In the genomic region with DNA sequence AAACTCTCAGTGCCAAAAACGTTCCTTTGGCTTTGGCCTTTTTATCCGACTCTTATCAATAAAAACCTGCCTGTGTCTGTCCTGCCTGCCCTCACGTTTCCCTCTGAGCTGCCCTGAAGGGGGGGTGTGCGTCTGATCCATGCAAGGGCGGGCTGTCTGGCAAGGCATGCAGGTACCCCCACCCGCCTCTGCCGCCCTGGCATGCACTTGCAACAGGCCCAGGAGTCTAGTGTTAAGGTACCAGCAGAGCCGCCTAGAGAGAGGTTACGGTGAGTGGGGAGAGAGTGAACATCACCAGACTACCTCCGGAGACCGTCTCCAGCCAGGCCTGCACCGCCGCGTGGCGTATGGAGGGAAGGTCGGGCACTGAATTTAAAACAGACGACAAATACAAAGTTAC, we compare ENCODE assay signal across 21 cellular contexts. TPM values are rescaled to one million over a fixed set of nuclear protein-coding genes. Genes with fewer than 3 reads are reported as not detected.
DNase-seq lines count a peak whose midpoint lies in the region; ATAC-seq and TF ChIP-seq lines count a peak whose summit lies in the region.
"Had no signal": no experiment of that assay in that cellular context is flagged by ENCODE, and none has a peak within 500 bp of the region (broad histone marks: within the 10 kb centered on the region; RNA-seq: fewer than 3 reads in every experiment).

No MANE protein-coding gene starts in this region.

- no peaks in the 10 kb centered on the region for H3K4me1 Mint-ChIP-seq in activated CD4-positive, alpha-beta memory T cell treated with anti-CD3 and anti-CD28 coated beads, Interleukin-2, amount 10 ng/mL, durations not matched to agents 7 days and 5 days
- no peaks in the 10 kb centered on the region for H3K4me1 Mint-ChIP-seq in activated CD4-positive, alpha-beta memory T cell treated with anti-CD3 and anti-CD28 coated beads for 36 hours (ENCODE audit: low read depth)
- H3K4me1 Mint-ChIP-seq in CD4-positive, CD25-positive, alpha-beta regulatory T cell: peaks cover 0 to 9% (median 7%) of the 10 kb centered on the region in 4 donors
- peaks cover 11% of the 10 kb centered on the region for H3K4me1 Mint-ChIP-seq in nephron progenitor cell
- H3K4me1 Mint-ChIP-seq in stimulated activated naive B cell treated with anti-CD40 and anti-IgM and Interleukin-4, amounts not matched to agents 10 μg/mL and 1 μg/mL and 100 μg/mL, for 72 hours: peaks cover 17 to 19% of the 10 kb centered on the region in 2 donors

- CTCF ChIA-PET in activated CD4-positive, alpha-beta memory T cell treated with anti-CD3 and anti-CD28 coated beads, Interleukin-2, amount 10 ng/mL, durations not matched to agents 7 days and 5 days (lab: Charles Lee): no interaction called here
- CTCF ChIA-PET in activated CD4-positive, alpha-beta memory T cell treated with anti-CD3 and anti-CD28 coated beads for 36 hours (lab: Charles Lee): no interaction called here

- no peaks in the 10 kb centered on the region for H3K9me3 ChIP-seq in CD4-positive, CD25-positive, alpha-beta regulatory T cell (ENCODE audit: control insufficient read depth in 2 of 2, low read length in 2 of 2)
- H3K9me3 ChIP-seq in ascending aorta: no peaks in the 10 kb centered on the region
- H3K9me3 ChIP-seq: BLaER1 had no signal

- peaks cover 6% of the 10 kb centered on the region for H3K36me3 ChIP-seq in CD4-positive, CD25-positive, alpha-beta regulatory T cell (ENCODE audit: control insufficient read depth, insufficient read depth, low read length)
- H3K36me3 ChIP-seq in ascending aorta: peaks cover 32 to 60% of the 10 kb centered on the region in 2 donors

- no peak overlapping the region for H3K27ac ChIP-seq in CD4-positive, CD25-positive, alpha-beta regulatory T cell (ENCODE audit: insufficient read depth, low read length, poor library complexity, severe bottlenecking)
- H3K27ac ChIP-seq in ascending aorta: no peak overlapping the region
- H3K27ac ChIP-seq: 22Rv1, BLaER1, C4-2B, GM23248 had no signal

- POLR2A ChIA-PET in activated CD4-positive, alpha-beta memory T cell treated with anti-CD3 and anti-CD28 coated beads, Interleukin-2, amount 10 ng/mL, durations not matched to agents 7 days and 5 days (lab: Charles Lee): no interaction called here
- POLR2A ChIA-PET in activated CD4-positive, alpha-beta memory T cell treated with anti-CD3 and anti-CD28 coated beads for 36 hours (lab: Charles Lee): no interaction called here

- H3K36me3 Mint-ChIP-seq in activated CD4-positive, alpha-beta memory T cell treated with anti-CD3 and anti-CD28 coated beads, Interleukin-2, amount 10 ng/mL, durations not matched to agents 7 days and 5 days (ENCODE audit: low read depth): peaks cover 7% of the 10 kb centered on the region
- H3K36me3 Mint-ChIP-seq in activated CD4-positive, alpha-beta memory T cell treated with anti-CD3 and anti-CD28 coated beads for 36 hours: peaks cover 3% of the 10 kb centered on the region
- peaks cover 9% of the 10 kb centered on the region for H3K36me3 Mint-ChIP-seq in CD4-positive, CD25-positive, alpha-beta regulatory T cell
- H3K36me3 Mint-ChIP-seq in nephron progenitor cell (ENCODE audit: low read depth): no peaks in the 10 kb centered on the region
- peaks cover 48 to 64% of the 10 kb centered on the region in 2 donors for H3K36me3 Mint-ChIP-seq in stimulated activated naive B cell treated with anti-CD40 and anti-IgM and Interleukin-4, amounts not matched to agents 10 μg/mL and 1 μg/mL and 100 μg/mL, for 72 hours

- peak overlapping the region; percentile 26 for H3K27ac Mint-ChIP-seq in activated CD4-positive, alpha-beta memory T cell treated with anti-CD3 and anti-CD28 coated beads, Interleukin-2, amount 10 ng/mL, durations not matched to agents 7 days and 5 days
- H3K27ac Mint-ChIP-seq in activated CD4-positive, alpha-beta memory T cell treated with anti-CD3 and anti-CD28 coated beads for 36 hours: no peak overlapping the region
- H3K27ac Mint-ChIP-seq in CD4-positive, CD25-positive, alpha-beta regulatory T cell: peak overlapping the region in 2 of 3 donors; percentile 73 to 90
- H3K27ac Mint-ChIP-seq in nephron progenitor cell: peak overlapping the region; percentile 73
- peak overlapping the region; percentile 80 for H3K27ac Mint-ChIP-seq in stimulated activated naive B cell treated with anti-CD40 and anti-IgM and Interleukin-4, amounts not matched to agents 10 μg/mL and 1 μg/mL and 100 μg/mL, for 72 hours
- H3K27ac Mint-ChIP-seq: B cell; CD4-positive, alpha-beta T cell had no signal

- no peak for ATAC-seq in CD4-positive, CD25-positive, alpha-beta regulatory T cell (ENCODE audit: low read depth in 2 of 2)
- no peak for ATAC-seq in stimulated activated naive B cell treated with anti-CD40 and anti-IgM and Interleukin-4, amounts not matched to agents 10 μg/mL and 1 μg/mL and 100 μg/mL, for 72 hours (replicated peaks)
- ATAC-seq in HG03097 (IDR thresholded peaks at IDR 0.05; ENCODE audit: low FRiP score, unreplicated experiment): no peak
- ATAC-seq: GM12878 had no signal

- no peaks in the 10 kb centered on the region for H3K9me3 Mint-ChIP-seq in activated CD4-positive, alpha-beta memory T cell treated with anti-CD3 and anti-CD28 coated beads, Interleukin-2, amount 10 ng/mL, durations not matched to agents 7 days and 5 days
- H3K9me3 Mint-ChIP-seq in activated CD4-positive, alpha-beta memory T cell treated with anti-CD3 and anti-CD28 coated beads for 36 hours: no peaks in the 10 kb centered on the region
- H3K9me3 Mint-ChIP-seq in CD4-positive, CD25-positive, alpha-beta regulatory T cell: no peaks in the 10 kb centered on the region
- no peaks in the 10 kb centered on the region for H3K9me3 Mint-ChIP-seq in nephron progenitor cell
- no peaks in the 10 kb centered on the region for H3K9me3 Mint-ChIP-seq in stimulated activated naive B cell treated with anti-CD40 and anti-IgM and Interleukin-4, amounts not matched to agents 10 μg/mL and 1 μg/mL and 100 μg/mL, for 72 hours
- H3K9me3 Mint-ChIP-seq: CD4-positive, alpha-beta T cell; CD8-positive, alpha-beta memory T cell had no signal

- H3K27me3 Mint-ChIP-seq in activated CD4-positive, alpha-beta memory T cell treated with anti-CD3 and anti-CD28 coated beads, Interleukin-2, amount 10 ng/mL, durations not matched to agents 7 days and 5 days: no peaks in the 10 kb centered on the region
- no peaks in the 10 kb centered on the region for H3K27me3 Mint-ChIP-seq in activated CD4-positive, alpha-beta memory T cell treated with anti-CD3 and anti-CD28 coated beads for 36 hours
- no peaks in the 10 kb centered on the region for H3K27me3 Mint-ChIP-seq in CD4-positive, CD25-positive, alpha-beta regulatory T cell
- H3K27me3 Mint-ChIP-seq in nephron progenitor cell (ENCODE audit: low read depth, poor library complexity): no peaks in the 10 kb centered on the region
- H3K27me3 Mint-ChIP-seq in stimulated activated naive B cell treated with anti-CD40 and anti-IgM and Interleukin-4, amounts not matched to agents 10 μg/mL and 1 μg/mL and 100 μg/mL, for 72 hours: no peaks in the 10 kb centered on the region
- H3K27me3 Mint-ChIP-seq: B cell; CD4-positive, alpha-beta T cell; CD8-positive, alpha-beta memory T cell had no signal

- DNase-seq in activated CD4-positive, alpha-beta memory T cell treated with anti-CD3 and anti-CD28 coated beads, Interleukin-2, amount 10 ng/mL, durations not matched to agents 7 days and 5 days: no peak
- no peak for DNase-seq in activated CD4-positive, alpha-beta memory T cell treated with anti-CD3 and anti-CD28 coated beads for 36 hours
- DNase-seq in CD4-positive, CD25-positive, alpha-beta regulatory T cell: no peak
- DNase-seq in nephron progenitor cell: no peak
- DNase-seq in stimulated activated naive B cell treated with anti-CD40 and anti-IgM and Interleukin-4, amounts not matched to agents 10 μg/mL and 1 μg/mL and 100 μg/mL, for 72 hours: no peak
- DNase-seq in ascending aorta (ENCODE audit: low spot score in 2 of 2): no peak
- DNase-seq: CD4-positive, alpha-beta T cell; CD8-positive, alpha-beta memory T cell; DMS 273 treated with DMSO at 0.1 percent for 48 hours; DMS79; EL; GDM1; GM23248; H7; HCEC 1CT had no signal

- TF ChIP-seq CTCF in nephron progenitor cell (IDR thresholded peaks at IDR 0.05) (no peak), ascending aorta (IDR thresholded peaks at IDR 0.05) (no peak)

- H3K4me3 ChIP-seq in CD4-positive, CD25-positive, alpha-beta regulatory T cell (ENCODE audit: low read depth, low read length): no peak overlapping the region
- no peak overlapping the region for H3K4me3 ChIP-seq in ascending aorta
- H3K4me3 ChIP-seq: BLaER1, GM12878, GM23248 had no signal

- no peaks in the 10 kb centered on the region for H3K27me3 ChIP-seq in CD4-positive, CD25-positive, alpha-beta regulatory T cell (ENCODE audit: control insufficient read depth, insufficient read depth, low read length)
- no peaks in the 10 kb centered on the region for H3K27me3 ChIP-seq in ascending aorta
- H3K27me3 ChIP-seq: BLaER1 had no signal

- H3K4me1 ChIP-seq in CD4-positive, CD25-positive, alpha-beta regulatory T cell (ENCODE audit: control insufficient read depth, insufficient read depth, low read length, poor library complexity, severe bottlenecking): no peaks in the 10 kb centered on the region
- peaks cover 10 to 11% of the 10 kb centered on the region in 2 donors for H3K4me1 ChIP-seq in ascending aorta

- no peak overlapping the region for H3K4me3 Mint-ChIP-seq in activated CD4-positive, alpha-beta memory T cell treated with anti-CD3 and anti-CD28 coated beads, Interleukin-2, amount 10 ng/mL, durations not matched to agents 7 days and 5 days
- no peak overlapping the region for H3K4me3 Mint-ChIP-seq in activated CD4-positive, alpha-beta memory T cell treated with anti-CD3 and anti-CD28 coated beads for 36 hours
- peak overlapping the region in 1 of 4 donors; percentile 74 for H3K4me3 Mint-ChIP-seq in CD4-positive, CD25-positive, alpha-beta regulatory T cell
- no peak overlapping the region for H3K4me3 Mint-ChIP-seq in nephron progenitor cell
- no peak overlapping the region for H3K4me3 Mint-ChIP-seq in stimulated activated naive B cell treated with anti-CD40 and anti-IgM and Interleukin-4, amounts not matched to agents 10 μg/mL and 1 μg/mL and 100 μg/mL, for 72 hours
- H3K4me3 Mint-ChIP-seq: B cell; CD4-positive, alpha-beta T cell; CD8-positive, alpha-beta memory T cell had no signal

- intact Hi-C loops in activated CD4-positive, alpha-beta memory T cell treated with anti-CD3 and anti-CD28 coated beads for 36 hours (cut with micrococcal nuclease): no loop called here
- intact Hi-C loops in ascending aorta (cut with DNase I): no loop called here

RNA-seq across cellular contexts. Expression of a gene that starts 51.9 kb away (rescaled TPM):
- total RNA-seq in activated CD4-positive, alpha-beta memory T cell treated with anti-CD3 and anti-CD28 coated beads, Interleukin-2, amount 10 ng/mL, durations not matched to agents 7 days and 5 days: 10 to 100 TPM; 21.4 to 25.7 TPM
- 10 to 100 TPM; 22.3 to 24.7 TPM for total RNA-seq in activated CD4-positive, alpha-beta memory T cell treated with anti-CD3 and anti-CD28 coated beads for 36 hours
- 17.6 TPM for total RNA-seq in CD4-positive, CD25-positive, alpha-beta regulatory T cell
- 10 to 100 TPM; 56.2 to 84.0 (median 71.2) TPM for polyA plus RNA-seq in CD4-positive, CD25-positive, alpha-beta regulatory T cell
- 37.5 TPM for total RNA-seq in ascending aorta
